Comparison of ENCODE assay signal across 1 cellular context in genomic region chr20:18496042-18496441, GRCh38.
TF ChIP-seq lines count a peak whose summit lies in the region.

No MANE protein-coding gene starts in this region.

TF ChIP-seq in IMR-90, 13 proteins besides CTCF, POLR2A, EP300 and RAD21 (continued from another document):
- TF ChIP-seq NFE2L2 (IDR thresholded peaks at IDR 0.05; ENCODE audit: low read depth, low read length), result no peak
- no peak for TF ChIP-seq SMC3 (IDR thresholded peaks at IDR 0.05; ENCODE audit: low read depth, low read length)
- no peak for TF ChIP-seq CHD1 (IDR thresholded peaks at IDR 0.05; ENCODE audit: low read depth, low read length)
- TF ChIP-seq, protein P1, sequence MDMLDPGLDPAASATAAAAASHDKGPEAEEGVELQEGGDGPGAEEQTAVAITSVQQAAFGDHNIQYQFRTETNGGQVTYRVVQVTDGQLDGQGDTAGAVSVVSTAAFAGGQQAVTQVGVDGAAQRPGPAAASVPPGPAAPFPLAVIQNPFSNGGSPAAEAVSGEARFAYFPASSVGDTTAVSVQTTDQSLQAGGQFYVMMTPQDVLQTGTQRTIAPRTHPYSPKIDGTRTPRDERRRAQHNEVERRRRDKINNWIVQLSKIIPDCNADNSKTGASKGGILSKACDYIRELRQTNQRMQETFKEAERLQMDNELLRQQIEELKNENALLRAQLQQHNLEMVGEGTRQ (IDR thresholded peaks at IDR 0.05; ENCODE audit: low read depth, low read length), result no peak
